9 cellular contexts compared by ENCODE assay signal in genomic region chr3:85821130-85821756, GRCh38.
A peak's percentile ranks its signal among the peaks of the same experiment; 100 is the strongest.
DNase-seq lines count a peak whose midpoint lies in the region; TF ChIP-seq lines count a peak whose summit lies in the region.
"Had no signal": no experiment of that assay in that cellular context is flagged by ENCODE, and none has a peak within 500 bp of the region (broad histone marks: within the 10 kb centered on the region; RNA-seq: fewer than 3 reads in every experiment).

No MANE protein-coding gene starts in this region.

- no peak for TF ChIP-seq POLR2A in spleen (IDR thresholded peaks at IDR 0.05)

- DNase-seq in ELF-1 (ENCODE audit: low read depth, low spot score) (peak; percentile 9), H4 (ENCODE audit: low spot score) (peak; percentile 10), NAMALWA (ENCODE audit: low spot score) (peak; percentile 47), astrocyte of the spinal cord (ENCODE audit: low read depth, low spot score) (peak; percentile 14), nephron progenitor cell (peak; percentile 29), posterior vena cava (ENCODE audit: low spot score) (no peak), spleen (no peak), OCI-M2 (lab: John Stamatoyannopoulos, UW; ENCODE audit: unreplicated experiment) (no peak)

- H3K4me3 Mint-ChIP-seq in nephron progenitor cell = no peak overlapping the region

- H3K9me3 Mint-ChIP-seq in nephron progenitor cell = no peaks in the 10 kb centered on the region

- no peaks in the 10 kb centered on the region for H3K36me3 ChIP-seq in spleen

- H3K4me3 ChIP-seq in astrocyte of the spinal cord (ENCODE audit: low read depth, low read length) (no peak overlapping the region), spleen (no peak overlapping the region)

- in situ Hi-C loops in astrocyte of the spinal cord (cut with HindIII; ENCODE audit: low sequenced_read_pairs) = no loop called here

- H3K4me1 Mint-ChIP-seq in nephron progenitor cell = no peaks in the 10 kb centered on the region

- H3K27ac Mint-ChIP-seq in nephron progenitor cell = no peak overlapping the region

- H3K36me3 Mint-ChIP-seq in nephron progenitor cell (ENCODE audit: low read depth) = no peaks in the 10 kb centered on the region

- TF ChIP-seq CTCF in astrocyte of the spinal cord (IDR thresholded peaks at IDR 0.05; ENCODE audit: low read depth, low read length) (peak; percentile 44), nephron progenitor cell (IDR thresholded peaks at IDR 0.05) (peak; percentile 67), spleen (IDR thresholded peaks at IDR 0.05 in 8 of 11, conservative IDR thresholded peaks at IDR 0.05 in 3 of 11) (peak in 3 of 11 experiments; percentile 15 to 32 (median 31))

- no peaks in the 10 kb centered on the region for H3K27me3 ChIP-seq in spleen (replicated peaks in 1 of 7)

- no peaks in the 10 kb centered on the region for H3K4me1 ChIP-seq in spleen

- H3K9me3 ChIP-seq in spleen = no peaks in the 10 kb centered on the region

- H3K27me3 Mint-ChIP-seq in nephron progenitor cell (ENCODE audit: low read depth, poor library complexity) = peaks cover 3% of the 10 kb centered on the region

- WGBS in spleen, 5 donors = 68 to 86% (median 74%) methylated on average over 1 of the region's 1 CpG

- intact Hi-C loops in posterior vena cava (cut with DNase I) (no loop called here), spleen (cut with DNase I; ENCODE audit: low total_unique reads) (no loop called here)

- H3K27ac ChIP-seq in spleen = no peak overlapping the region
- H3K27ac ChIP-seq: epithelial cell of prostate had no signal

Comparison
In these comparisons a context has a peak if more than half of its experiments do, and no peak if none do; other contexts are left out.
1. DNase-seq: peak in ELF-1 (single experiment), H4 (single experiment), NAMALWA (single experiment), astrocyte of the spinal cord (single experiment) and nephron progenitor cell (single experiment); none in posterior vena cava (single experiment), spleen (single experiment) and OCI-M2 (single experiment).